13 cellular contexts compared by ENCODE assay signal in the genomic region with DNA sequence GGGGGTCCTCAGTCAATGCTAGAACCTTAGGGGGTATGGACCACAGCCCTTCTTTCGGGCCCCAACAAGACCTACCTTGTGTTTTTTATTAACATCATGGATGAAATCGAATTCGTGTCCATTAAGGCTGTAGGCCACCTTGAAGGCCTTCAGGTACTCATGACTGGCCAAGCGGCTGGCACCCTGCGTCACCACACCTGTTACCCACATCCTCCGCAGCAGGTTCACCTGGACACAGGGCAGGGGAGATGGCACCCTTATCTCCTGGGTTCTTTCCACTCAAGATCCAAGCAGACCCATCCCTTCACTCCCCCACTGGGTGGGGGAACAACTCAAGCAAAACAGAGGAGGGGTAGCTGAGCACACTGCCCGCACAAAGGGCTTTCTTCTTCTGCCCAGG. TPM values are rescaled to one million over a fixed set of nuclear protein-coding genes. Genes with fewer than 3 reads are reported as not detected.
A peak's percentile ranks its signal among the peaks of the same experiment; 100 is the strongest.
DNase-seq lines count a peak whose midpoint lies in the region; ATAC-seq and TF ChIP-seq lines count a peak whose summit lies in the region.
"Had no signal": no experiment of that assay in that cellular context is flagged by ENCODE, and none has a peak within 500 bp of the region (broad histone marks: within the 10 kb centered on the region; RNA-seq: fewer than 3 reads in every experiment).

No MANE protein-coding gene starts in this region.

- no peak for ATAC-seq in heart left ventricle
- no peak for ATAC-seq in heart right ventricle
- no peak for ATAC-seq in HG03565 (IDR thresholded peaks at IDR 0.05; ENCODE audit: unreplicated experiment)
- ATAC-seq in PC-3 = no peak
- ATAC-seq: HepG2 had no signal

- BruUV-seq in PC-3 (replicated peaks; lab: Mats Ljungman, UMichigan) = no TSS peak

- no peaks in the 10 kb centered on the region for H3F3A ChIP-seq in PC-3 (ENCODE audit: low read length, unreplicated experiment)

- CTCF ChIA-PET in RWPE1 (lab: Yijun Ruan, JAX) = interaction anchor here (0.6 kb wide), 1 partner anchor 439 kb away, joined by 3 read pairs; the partner anchor contains the start of genes MRPL46 and MRPS11
- CTCF ChIA-PET in PC-3 (lab: Charles Lee) = no interaction called here

- H3K79me2 ChIP-seq in osteoblast (ENCODE audit: insufficient read depth, low read length) (peaks cover 60% of the 10 kb centered on the region), PC-3 (ENCODE audit: low read length) (no peaks in the 10 kb centered on the region)

- TF ChIP-seq CTCF in heart left ventricle (IDR thresholded peaks at IDR 0.05) = no peak
- no peak for TF ChIP-seq CTCF in heart right ventricle (IDR thresholded peaks at IDR 0.05)
- TF ChIP-seq CTCF in RWPE1 (conservative IDR thresholded peaks at IDR 0.05; ENCODE audit: low read depth) = no peak
- TF ChIP-seq CTCF in osteoblast (IDR thresholded peaks at IDR 0.05; ENCODE audit: extremely low read depth, low read depth, low read length) = no peak
- no peak for TF ChIP-seq CTCF in PC-3 (conservative IDR thresholded peaks at IDR 0.05; ENCODE audit: low read depth, low read length)

- H4K20me1 ChIP-seq in osteoblast (ENCODE audit: insufficient read depth, low read length) (peaks cover 68% of the 10 kb centered on the region), PC-3 (ENCODE audit: low read length) (no peaks in the 10 kb centered on the region)

- no peak overlapping the region for H2AFZ ChIP-seq in osteoblast (ENCODE audit: low read length)
- H2AFZ ChIP-seq in PC-3 (ENCODE audit: low read length) = no peak overlapping the region

- H3K9ac ChIP-seq in PC-3 (ENCODE audit: low read length) = no peak overlapping the region

- H3K9me2 ChIP-seq in PC-3 (replicated peaks; ENCODE audit: low read length) = no peaks in the 10 kb centered on the region

- H3K27me3 ChIP-seq in heart left ventricle (no peaks in the 10 kb centered on the region), heart right ventricle (no peaks in the 10 kb centered on the region), osteoblast (ENCODE audit: insufficient read depth, low read length) (no peaks in the 10 kb centered on the region), PC-3 (ENCODE audit: low read length) (no peaks in the 10 kb centered on the region)

- intact Hi-C loops in heart left ventricle (cut with DNase I) (loop anchor here in 6 of 10 donors (5.0 to 10.0 kb wide), 5 partner anchors 96 to 276 kb away; no protein-coding TSS in a partner anchor), heart right ventricle (cut with DNase I) (loop anchor here in 7 of 10 donors (5.0 to 10.0 kb wide), 4 partner anchors 96 to 338 kb away; partner anchors contain the start of gene FANCI (in 1 of the 7)), PC-3 (cut with micrococcal nuclease) (loop anchor here (10.0 kb wide), 1 partner anchor 268 kb away; no protein-coding TSS in a partner anchor)

- H3K9me3 ChIP-seq in heart left ventricle (no peaks in the 10 kb centered on the region), heart right ventricle (no peaks in the 10 kb centered on the region), osteoblast (ENCODE audit: low read depth, low read length) (no peaks in the 10 kb centered on the region), PC-3 (ENCODE audit: low read length) (no peaks in the 10 kb centered on the region)

- H3K4me3 ChIP-seq in heart left ventricle (no peak overlapping the region), heart right ventricle (no peak overlapping the region), osteoblast (ENCODE audit: insufficient read depth, low read length) (no peak overlapping the region), PC-3 (ENCODE audit: low read length) (no peak overlapping the region)

- H3K36me3 ChIP-seq in heart left ventricle (peaks cover 0 to 86% (median 67%) of the 10 kb centered on the region in 9 donors), heart right ventricle (peaks cover 0 to 81% (median 29%) of the 10 kb centered on the region in 9 donors), osteoblast (ENCODE audit: insufficient read depth, low read length) (peaks cover 91% of the 10 kb centered on the region), PC-3 (ENCODE audit: low read depth, low read length) (no peaks in the 10 kb centered on the region; the same call in 1 of the 2 replicates)

- POLR2A ChIA-PET in RWPE1 (lab: Yijun Ruan, JAX; ENCODE audit: low non-redundant PET) = no interaction called here
- POLR2A ChIA-PET in PC-3 (lab: Charles Lee; ENCODE audit: unreplicated experiment) = no interaction called here

- H3K4me1 ChIP-seq in heart left ventricle (peaks cover 3 to 86% (median 71%) of the 10 kb centered on the region in 12 donors), heart right ventricle (peaks cover 32 to 98% (median 68%) of the 10 kb centered on the region in 9 donors), osteoblast (ENCODE audit: insufficient read depth, low read length) (peaks cover 34% of the 10 kb centered on the region), PC-3 (ENCODE audit: insufficient read depth, low read length) (peaks cover 13% of the 10 kb centered on the region)

- H3K4me2 ChIP-seq in osteoblast (ENCODE audit: insufficient read depth, low read length) = no peak overlapping the region
- H3K4me2 ChIP-seq in PC-3 (ENCODE audit: low read length) = no peak overlapping the region

- DNase-seq in heart left ventricle (no peak), heart right ventricle (no peak), RWPE1 (ENCODE audit: low spot score) (no peak), osteoblast (ENCODE audit: insufficient read length, low spot score, missing footprints) (peak; percentile 5), GM19238 (ENCODE audit: insufficient read length, low spot score) (no peak), PC-3 (no peak)
- DNase-seq: KG1; MV-4-11; NCI-H1694 treated with DMSO at 0.1 percent for 48 hours; NK-92 treated with Interleukin-12 subunit alpha and Interleukin-12 subunit beta, amount 100 ng/mL, for 24 hours; SIG-M5 had no signal

- no peak for TF ChIP-seq POLR2A in heart left ventricle (IDR thresholded peaks at IDR 0.05)

- H3K27ac ChIP-seq in heart left ventricle (peak overlapping the region in 7 of 12 donors; percentile 25 to 98 (median 62)), heart right ventricle (peak overlapping the region in 3 of 10 donors; percentile 58 to 97 (median 93)), RWPE1 (peak overlapping the region; percentile 32), osteoblast (ENCODE audit: low read depth, low read length) (no peak overlapping the region), PC-3 (ENCODE audit: low read length) (no peak overlapping the region)

- 95 to 100% (median 96%) methylated on average over 7 of the region's 7 CpGs for WGBS in heart left ventricle, 4 donors
- WGBS in heart right ventricle, 2 donors = 97% methylated on average over 7 of the region's 7 CpGs

RNA-seq across cellular contexts. Expression of gene MFGE8, which starts 6.6 kb away (rescaled TPM):
- total RNA-seq in heart left ventricle = 100 to 1,000 TPM; 352 to 732 (median 556) TPM
- polyA plus RNA-seq in heart left ventricle = 100 to 1,000 TPM; 386 to 639 TPM
- 100 to 1,000 TPM; 359 to 690 (median 511) TPM for total RNA-seq in heart right ventricle
- polyA plus RNA-seq in heart right ventricle = 100 to 1,000 TPM; 414 to 528 TPM
- total RNA-seq in osteoblast = 195 and 209 TPM in 2 replicates
- total RNA-seq in PC-3 (2014; rRNA removed) = 32.0 and 34.2 TPM in 2 replicates

RNA-seq across cellular contexts. Expression of gene HAPLN3, which starts 11.2 kb away (rescaled TPM):
- 10 to 100 TPM in 1 of 9 donors, 1 to 10 TPM in 8; 1.2 to 32.9 (median 3.3) TPM for total RNA-seq in heart left ventricle
- polyA plus RNA-seq in heart left ventricle = 1 to 10 TPM; 1.5 to 6.8 TPM
- total RNA-seq in heart right ventricle = 10 to 100 TPM in 1 of 10 donors, 1 to 10 TPM in 9; 1.2 to 25.8 (median 3.7) TPM
- polyA plus RNA-seq in heart right ventricle = 1 to 10 TPM; 3.8 to 7.3 TPM
- total RNA-seq in osteoblast = 14.7 and 18.8 TPM in 2 replicates
- 1.0 and 1.1 TPM in 2 replicates for total RNA-seq in PC-3 (2014; rRNA removed)
- total RNA-seq: HepG2 had no signal

Comparison
In these comparisons a context has a peak if more than half of its experiments do, and no peak if none do; other contexts are left out.
1. H3K27ac ChIP-seq: peak in heart left ventricle (7 of 12) and RWPE1 (single experiment); none in osteoblast (single experiment) and PC-3 (single experiment).